14 cellular contexts compared by ENCODE assay signal in genomic region chr7:91311844-91312243, GRCh38. TPM values are rescaled to one million over a fixed set of nuclear protein-coding genes. Genes with fewer than 3 reads are reported as not detected.
"Had no signal": no experiment of that assay in that cellular context is flagged by ENCODE, and none has a peak within 500 bp of the region (broad histone marks: within the 10 kb centered on the region; RNA-seq: fewer than 3 reads in every experiment).

No MANE protein-coding gene starts in this region.

- DNase-seq: activated CD4-positive, alpha-beta memory T cell treated with anti-CD3 and anti-CD28 coated beads for 36 hours; activated CD8-positive, alpha-beta memory T cell treated with anti-CD3 and anti-CD28 coated beads, Interleukin-2, amount 10 ng/mL, durations not matched to agents 7 days and 5 days; activated naive CD4-positive, alpha-beta T cell treated with Interleukin-2 at 50 U/mL for 16 hours; aorta; erythroblast; immature natural killer cell; kidney glomerular epithelial cell; stimulated activated CD4-positive, alpha-beta T cell treated with anti-CD3 and anti-CD28 coated beads, Interleukin-12 subunit alpha, Interleukin-12 subunit beta, amount 100 ng/mL, for 4 hours; stimulated activated CD4-positive, alpha-beta T cell treated with anti-CD3 and anti-CD28 coated beads, Interleukin-1b, Interleukin-23, amount 100 ng/mL, for 48 hours; stimulated activated CD8-positive, alpha-beta memory T cell treated with anti-CD3 and anti-CD28 coated beads, Interleukin-4, amount 100 ng/mL, for 48 hours; stimulated activated naive CD4-positive, alpha-beta T cell had no signal

- H3K4me3 ChIP-seq: colonic mucosa had no signal

- ATAC-seq: activated CD8-positive, alpha-beta memory T cell treated with anti-CD3 and anti-CD28 coated beads, Interleukin-2, amount 10 ng/mL, durations not matched to agents 7 days and 5 days; activated T-helper 17 cell treated with anti-CD3 and anti-CD28 coated beads, Interleukin-2, amount 50 U/mL, for 72 hours; natural killer cell treated with Interleukin-12 subunit alpha and Interleukin-12 subunit beta and Interleukin-15 and Interleukin-18, amount 100 ng/mL, for 72 hours had no signal

RNA-seq across cellular contexts. Expression of gene FZD1, which starts 47.6 kb away (rescaled TPM):
- total RNA-seq: activated CD8-positive, alpha-beta memory T cell treated with anti-CD3 and anti-CD28 coated beads, Interleukin-2, amount 10 ng/mL, durations not matched to agents 7 days and 5 days had no signal
